ENCODE assay signal across 1 cellular context in the genomic region with DNA sequence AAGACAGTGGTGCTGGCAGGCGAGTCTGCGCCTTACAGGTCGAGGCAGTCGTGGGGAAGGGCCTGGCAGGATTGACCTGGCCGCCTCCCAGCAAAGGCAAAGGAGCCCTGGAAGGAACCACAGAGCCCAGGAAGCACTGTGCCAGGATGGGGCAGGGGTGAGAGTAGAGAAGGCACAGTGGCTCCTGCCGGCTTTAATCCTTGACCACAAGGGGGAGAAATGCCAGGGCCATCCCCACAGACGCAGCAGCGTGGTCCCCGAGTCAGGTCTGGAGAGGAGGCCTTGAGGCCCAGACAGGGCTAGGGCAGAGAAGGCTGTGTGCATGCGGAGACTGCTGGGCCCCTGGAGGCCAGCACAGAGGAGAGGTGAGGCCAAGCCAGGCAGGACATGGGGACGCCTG.
TF ChIP-seq lines count a peak whose summit lies in the region.

No MANE protein-coding gene starts in this region.

TF ChIP-seq in HepG2, 621 proteins besides CTCF, POLR2A, EP300 and RAD21 (continued from another document and continues in another):
- TF ChIP-seq, protein P1, sequence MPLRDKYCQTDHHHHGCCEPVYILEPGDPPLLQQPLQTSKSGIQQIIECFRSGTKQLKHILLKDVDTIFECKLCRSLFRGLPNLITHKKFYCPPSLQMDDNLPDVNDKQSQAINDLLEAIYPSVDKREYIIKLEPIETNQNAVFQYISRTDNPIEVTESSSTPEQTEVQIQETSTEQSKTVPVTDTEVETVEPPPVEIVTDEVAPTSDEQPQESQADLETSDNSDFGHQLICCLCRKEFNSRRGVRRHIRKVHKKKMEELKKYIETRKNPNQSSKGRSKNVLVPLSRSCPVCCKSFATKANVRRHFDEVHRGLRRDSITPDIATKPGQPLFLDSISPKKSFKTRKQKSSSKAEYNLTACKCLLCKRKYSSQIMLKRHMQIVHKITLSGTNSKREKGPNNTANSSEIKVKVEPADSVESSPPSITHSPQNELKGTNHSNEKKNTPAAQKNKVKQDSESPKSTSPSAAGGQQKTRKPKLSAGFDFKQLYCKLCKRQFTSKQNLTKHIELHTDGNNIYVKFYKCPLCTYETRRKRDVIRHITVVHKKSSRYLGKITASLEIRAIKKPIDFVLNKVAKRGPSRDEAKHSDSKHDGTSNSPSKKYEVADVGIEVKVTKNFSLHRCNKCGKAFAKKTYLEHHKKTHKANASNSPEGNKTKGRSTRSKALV (CRISPR knock-in tag; IDR thresholded peaks at IDR 0.05) = no peak
- TF ChIP-seq, protein P2, sequence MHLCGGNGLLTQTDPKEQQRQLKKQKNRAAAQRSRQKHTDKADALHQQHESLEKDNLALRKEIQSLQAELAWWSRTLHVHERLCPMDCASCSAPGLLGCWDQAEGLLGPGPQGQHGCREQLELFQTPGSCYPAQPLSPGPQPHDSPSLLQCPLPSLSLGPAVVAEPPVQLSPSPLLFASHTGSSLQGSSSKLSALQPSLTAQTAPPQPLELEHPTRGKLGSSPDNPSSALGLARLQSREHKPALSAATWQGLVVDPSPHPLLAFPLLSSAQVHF (CRISPR knock-in tag; IDR thresholded peaks at IDR 0.05) = no peak
- TF ChIP-seq, protein P3, sequence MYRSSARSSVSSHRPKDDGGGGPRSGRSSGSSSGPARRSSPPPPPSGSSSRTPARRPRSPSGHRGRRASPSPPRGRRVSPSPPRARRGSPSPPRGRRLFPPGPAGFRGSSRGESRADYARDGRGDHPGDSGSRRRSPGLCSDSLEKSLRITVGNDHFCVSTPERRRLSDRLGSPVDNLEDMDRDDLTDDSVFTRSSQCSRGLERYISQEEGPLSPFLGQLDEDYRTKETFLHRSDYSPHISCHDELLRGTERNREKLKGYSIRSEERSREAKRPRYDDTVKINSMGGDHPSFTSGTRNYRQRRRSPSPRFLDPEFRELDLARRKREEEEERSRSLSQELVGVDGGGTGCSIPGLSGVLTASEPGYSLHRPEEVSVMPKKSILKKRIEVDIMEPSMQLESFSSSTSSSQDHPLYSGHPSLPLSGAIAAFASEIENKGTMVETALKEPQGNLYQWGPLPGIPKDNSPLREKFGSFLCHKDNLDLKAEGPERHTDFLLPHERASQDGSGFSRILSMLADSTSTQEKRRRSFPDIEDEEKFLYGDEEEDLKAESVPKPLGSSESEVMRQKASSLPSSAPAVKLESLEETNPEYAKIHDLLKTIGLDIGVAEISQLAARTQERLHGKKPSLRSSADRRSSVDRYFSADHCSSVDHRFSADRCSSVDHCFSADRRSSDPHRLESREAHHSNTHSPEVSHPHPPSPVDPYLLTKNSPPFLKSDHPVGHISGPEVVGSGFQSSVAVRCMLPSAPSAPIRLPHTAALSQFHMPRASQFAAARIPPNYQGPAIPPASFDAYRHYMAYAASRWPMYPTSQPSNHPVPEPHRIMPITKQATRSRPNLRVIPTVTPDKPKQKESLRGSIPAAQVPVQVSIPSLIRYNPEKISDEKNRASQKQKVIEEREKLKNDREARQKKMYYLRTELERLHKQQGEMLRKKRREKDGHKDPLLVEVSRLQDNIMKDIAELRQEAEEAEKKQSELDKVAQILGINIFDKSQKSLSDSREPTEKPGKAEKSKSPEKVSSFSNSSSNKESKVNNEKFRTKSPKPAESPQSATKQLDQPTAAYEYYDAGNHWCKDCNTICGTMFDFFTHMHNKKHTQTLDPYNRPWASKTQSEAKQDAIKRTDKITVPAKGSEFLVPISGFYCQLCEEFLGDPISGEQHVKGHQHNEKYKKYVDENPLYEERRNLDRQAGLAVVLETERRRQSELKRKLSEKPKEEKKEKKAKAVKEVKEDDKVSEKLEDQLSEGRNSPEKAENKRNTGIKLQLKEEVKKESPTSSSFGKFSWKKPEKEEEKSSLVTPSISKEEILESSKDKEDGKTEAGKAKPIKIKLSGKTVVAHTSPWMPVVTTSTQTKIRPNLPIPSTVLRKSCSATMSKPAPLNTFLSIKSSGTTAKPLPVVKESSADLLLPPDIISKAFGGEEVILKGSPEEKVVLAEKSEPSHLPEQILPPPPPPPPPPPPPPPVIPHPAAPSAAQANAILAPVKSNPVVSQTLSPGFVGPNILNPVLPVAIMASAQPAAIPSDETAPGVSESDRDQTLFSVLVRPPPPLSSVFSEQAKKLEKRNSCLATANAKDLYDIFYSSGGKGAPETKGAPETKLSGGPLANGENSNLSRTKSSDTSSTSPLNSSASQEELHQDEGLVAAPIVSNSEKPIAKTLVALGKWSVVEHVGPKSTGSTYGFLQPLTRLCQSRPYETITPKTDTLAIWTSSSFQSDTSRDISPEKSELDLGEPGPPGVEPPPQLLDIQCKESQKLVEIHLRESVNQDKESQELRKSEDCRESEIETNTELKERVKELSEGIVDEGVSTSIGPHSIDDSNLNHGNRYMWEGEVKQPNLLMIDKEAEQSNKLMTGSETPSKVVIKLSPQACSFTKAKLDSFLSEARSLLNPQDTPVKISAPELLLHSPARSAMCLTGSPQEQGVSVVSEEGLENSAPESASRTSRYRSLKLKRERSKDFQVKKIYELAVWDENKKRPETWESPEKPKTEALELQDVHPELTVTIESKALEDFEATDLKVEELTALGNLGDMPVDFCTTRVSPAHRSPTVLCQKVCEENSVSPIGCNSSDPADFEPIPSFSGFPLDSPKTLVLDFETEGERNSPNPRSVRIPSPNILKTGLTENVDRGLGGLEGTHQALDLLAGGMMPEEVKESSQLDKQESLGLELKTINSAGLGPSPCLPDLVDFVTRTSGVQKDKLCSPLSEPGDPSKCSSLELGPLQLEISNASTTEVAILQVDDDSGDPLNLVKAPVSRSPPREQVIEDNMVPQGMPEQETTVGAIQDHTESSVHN (CRISPR knock-in tag; IDR thresholded peaks at IDR 0.05) = no peak
- TF ChIP-seq RAD51 (IDR thresholded peaks at IDR 0.05; ENCODE audit: borderline replicate concordance) = no peak
- TF ChIP-seq, protein P4, sequence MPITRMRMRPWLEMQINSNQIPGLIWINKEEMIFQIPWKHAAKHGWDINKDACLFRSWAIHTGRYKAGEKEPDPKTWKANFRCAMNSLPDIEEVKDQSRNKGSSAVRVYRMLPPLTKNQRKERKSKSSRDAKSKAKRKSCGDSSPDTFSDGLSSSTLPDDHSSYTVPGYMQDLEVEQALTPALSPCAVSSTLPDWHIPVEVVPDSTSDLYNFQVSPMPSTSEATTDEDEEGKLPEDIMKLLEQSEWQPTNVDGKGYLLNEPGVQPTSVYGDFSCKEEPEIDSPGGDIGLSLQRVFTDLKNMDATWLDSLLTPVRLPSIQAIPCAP (CRISPR knock-in tag; IDR thresholded peaks at IDR 0.05; ENCODE audit: low read depth) = no peak
- TF ChIP-seq, protein P5, sequence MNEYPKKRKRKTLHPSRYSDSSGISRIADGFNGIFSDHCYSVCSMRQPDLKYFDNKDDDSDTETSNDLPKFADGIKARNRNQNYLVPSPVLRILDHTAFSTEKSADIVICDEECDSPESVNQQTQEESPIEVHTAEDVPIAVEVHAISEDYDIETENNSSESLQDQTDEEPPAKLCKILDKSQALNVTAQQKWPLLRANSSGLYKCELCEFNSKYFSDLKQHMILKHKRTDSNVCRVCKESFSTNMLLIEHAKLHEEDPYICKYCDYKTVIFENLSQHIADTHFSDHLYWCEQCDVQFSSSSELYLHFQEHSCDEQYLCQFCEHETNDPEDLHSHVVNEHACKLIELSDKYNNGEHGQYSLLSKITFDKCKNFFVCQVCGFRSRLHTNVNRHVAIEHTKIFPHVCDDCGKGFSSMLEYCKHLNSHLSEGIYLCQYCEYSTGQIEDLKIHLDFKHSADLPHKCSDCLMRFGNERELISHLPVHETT (CRISPR knock-in tag; conservative IDR thresholded peaks at IDR 0.05) = no peak
- TF ChIP-seq ZNF75D (CRISPR knock-in tag; IDR thresholded peaks at IDR 0.05; ENCODE audit: borderline replicate concordance) = no peak
- TF ChIP-seq, protein P6, sequence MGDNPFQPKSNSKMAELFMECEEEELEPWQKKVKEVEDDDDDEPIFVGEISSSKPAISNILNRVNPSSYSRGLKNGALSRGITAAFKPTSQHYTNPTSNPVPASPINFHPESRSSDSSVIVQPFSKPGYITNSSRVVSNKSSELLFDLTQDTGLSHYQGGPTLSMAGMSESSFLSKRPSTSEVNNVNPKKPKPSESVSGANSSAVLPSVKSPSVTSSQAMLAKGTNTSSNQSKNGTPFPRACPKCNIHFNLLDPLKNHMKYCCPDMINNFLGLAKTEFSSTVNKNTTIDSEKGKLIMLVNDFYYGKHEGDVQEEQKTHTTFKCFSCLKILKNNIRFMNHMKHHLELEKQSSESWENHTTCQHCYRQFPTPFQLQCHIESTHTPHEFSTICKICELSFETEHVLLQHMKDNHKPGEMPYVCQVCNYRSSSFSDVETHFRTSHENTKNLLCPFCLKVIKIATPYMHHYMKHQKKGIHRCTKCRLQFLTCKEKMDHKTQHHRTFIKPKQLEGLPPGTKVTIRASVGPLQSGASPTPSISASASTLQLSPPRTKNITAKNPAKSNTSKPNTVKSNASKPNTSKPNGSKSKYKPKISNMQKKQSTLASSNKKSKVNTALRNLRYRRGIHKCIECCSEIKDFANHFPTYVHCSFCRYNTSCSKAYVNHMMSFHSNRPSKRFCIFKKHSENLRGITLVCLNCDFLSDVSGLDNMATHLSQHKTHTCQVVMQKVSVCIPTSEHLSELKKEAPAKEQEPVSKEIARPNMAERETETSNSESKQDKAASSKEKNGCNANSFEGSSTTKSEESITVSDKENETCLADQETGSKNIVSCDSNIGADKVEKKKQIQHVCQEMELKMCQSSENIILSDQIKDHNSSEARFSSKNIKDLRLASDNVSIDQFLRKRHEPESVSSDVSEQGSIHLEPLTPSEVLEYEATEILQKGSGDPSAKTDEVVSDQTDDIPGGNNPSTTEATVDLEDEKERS (CRISPR knock-in tag; IDR thresholded peaks at IDR 0.05) = no peak
- TF ChIP-seq, protein P7, sequence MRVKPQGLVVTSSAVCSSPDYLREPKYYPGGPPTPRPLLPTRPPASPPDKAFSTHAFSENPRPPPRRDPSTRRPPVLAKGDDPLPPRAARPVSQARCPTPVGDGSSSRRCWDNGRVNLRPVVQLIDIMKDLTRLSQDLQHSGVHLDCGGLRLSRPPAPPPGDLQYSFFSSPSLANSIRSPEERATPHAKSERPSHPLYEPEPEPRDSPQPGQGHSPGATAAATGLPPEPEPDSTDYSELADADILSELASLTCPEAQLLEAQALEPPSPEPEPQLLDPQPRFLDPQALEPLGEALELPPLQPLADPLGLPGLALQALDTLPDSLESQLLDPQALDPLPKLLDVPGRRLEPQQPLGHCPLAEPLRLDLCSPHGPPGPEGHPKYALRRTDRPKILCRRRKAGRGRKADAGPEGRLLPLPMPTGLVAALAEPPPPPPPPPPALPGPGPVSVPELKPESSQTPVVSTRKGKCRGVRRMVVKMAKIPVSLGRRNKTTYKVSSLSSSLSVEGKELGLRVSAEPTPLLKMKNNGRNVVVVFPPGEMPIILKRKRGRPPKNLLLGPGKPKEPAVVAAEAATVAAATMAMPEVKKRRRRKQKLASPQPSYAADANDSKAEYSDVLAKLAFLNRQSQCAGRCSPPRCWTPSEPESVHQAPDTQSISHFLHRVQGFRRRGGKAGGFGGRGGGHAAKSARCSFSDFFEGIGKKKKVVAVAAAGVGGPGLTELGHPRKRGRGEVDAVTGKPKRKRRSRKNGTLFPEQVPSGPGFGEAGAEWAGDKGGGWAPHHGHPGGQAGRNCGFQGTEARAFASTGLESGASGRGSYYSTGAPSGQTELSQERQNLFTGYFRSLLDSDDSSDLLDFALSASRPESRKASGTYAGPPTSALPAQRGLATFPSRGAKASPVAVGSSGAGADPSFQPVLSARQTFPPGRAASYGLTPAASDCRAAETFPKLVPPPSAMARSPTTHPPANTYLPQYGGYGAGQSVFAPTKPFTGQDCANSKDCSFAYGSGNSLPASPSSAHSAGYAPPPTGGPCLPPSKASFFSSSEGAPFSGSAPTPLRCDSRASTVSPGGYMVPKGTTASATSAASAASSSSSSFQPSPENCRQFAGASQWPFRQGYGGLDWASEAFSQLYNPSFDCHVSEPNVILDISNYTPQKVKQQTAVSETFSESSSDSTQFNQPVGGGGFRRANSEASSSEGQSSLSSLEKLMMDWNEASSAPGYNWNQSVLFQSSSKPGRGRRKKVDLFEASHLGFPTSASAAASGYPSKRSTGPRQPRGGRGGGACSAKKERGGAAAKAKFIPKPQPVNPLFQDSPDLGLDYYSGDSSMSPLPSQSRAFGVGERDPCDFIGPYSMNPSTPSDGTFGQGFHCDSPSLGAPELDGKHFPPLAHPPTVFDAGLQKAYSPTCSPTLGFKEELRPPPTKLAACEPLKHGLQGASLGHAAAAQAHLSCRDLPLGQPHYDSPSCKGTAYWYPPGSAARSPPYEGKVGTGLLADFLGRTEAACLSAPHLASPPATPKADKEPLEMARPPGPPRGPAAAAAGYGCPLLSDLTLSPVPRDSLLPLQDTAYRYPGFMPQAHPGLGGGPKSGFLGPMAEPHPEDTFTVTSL (CRISPR knock-in tag; IDR thresholded peaks at IDR 0.05; ENCODE audit: borderline replicate concordance) = no peak
- TF ChIP-seq, protein P8, sequence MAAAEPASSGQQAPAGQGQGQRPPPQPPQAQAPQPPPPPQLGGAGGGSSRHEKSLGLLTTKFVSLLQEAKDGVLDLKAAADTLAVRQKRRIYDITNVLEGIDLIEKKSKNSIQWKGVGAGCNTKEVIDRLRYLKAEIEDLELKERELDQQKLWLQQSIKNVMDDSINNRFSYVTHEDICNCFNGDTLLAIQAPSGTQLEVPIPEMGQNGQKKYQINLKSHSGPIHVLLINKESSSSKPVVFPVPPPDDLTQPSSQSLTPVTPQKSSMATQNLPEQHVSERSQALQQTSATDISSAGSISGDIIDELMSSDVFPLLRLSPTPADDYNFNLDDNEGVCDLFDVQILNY (CRISPR knock-in tag; conservative IDR thresholded peaks at IDR 0.05) = no peak
- TF ChIP-seq, protein P9, sequence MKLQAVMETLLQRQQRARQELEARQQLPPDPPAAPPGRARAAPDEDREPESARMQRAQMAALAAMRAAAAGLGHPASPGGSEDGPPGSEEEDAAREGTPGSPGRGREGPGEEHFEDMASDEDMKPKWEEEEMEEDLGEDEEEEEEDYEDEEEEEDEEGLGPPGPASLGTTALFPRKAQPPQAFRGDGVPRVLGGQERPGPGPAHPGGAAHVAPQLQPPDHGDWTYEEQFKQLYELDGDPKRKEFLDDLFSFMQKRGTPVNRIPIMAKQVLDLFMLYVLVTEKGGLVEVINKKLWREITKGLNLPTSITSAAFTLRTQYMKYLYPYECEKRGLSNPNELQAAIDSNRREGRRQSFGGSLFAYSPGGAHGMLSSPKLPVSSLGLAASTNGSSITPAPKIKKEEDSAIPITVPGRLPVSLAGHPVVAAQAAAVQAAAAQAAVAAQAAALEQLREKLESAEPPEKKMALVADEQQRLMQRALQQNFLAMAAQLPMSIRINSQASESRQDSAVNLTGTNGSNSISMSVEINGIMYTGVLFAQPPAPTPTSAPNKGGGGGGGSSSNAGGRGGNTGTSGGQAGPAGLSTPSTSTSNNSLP (IDR thresholded peaks at IDR 0.05; ENCODE audit: low read depth, low read length) = no peak
- TF ChIP-seq, protein P10, sequence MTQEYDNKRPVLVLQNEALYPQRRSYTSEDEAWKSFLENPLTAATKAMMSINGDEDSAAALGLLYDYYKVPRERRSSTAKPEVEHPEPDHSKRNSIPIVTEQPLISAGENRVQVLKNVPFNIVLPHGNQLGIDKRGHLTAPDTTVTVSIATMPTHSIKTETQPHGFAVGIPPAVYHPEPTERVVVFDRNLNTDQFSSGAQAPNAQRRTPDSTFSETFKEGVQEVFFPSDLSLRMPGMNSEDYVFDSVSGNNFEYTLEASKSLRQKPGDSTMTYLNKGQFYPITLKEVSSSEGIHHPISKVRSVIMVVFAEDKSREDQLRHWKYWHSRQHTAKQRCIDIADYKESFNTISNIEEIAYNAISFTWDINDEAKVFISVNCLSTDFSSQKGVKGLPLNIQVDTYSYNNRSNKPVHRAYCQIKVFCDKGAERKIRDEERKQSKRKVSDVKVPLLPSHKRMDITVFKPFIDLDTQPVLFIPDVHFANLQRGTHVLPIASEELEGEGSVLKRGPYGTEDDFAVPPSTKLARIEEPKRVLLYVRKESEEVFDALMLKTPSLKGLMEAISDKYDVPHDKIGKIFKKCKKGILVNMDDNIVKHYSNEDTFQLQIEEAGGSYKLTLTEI (CRISPR knock-in tag; conservative IDR thresholded peaks at IDR 0.05) = no peak
- peak; percentile 39 for TF ChIP-seq SMC3 (IDR thresholded peaks at IDR 0.05; ENCODE audit: low read length)
- TF ChIP-seq AKAP8 (CRISPR knock-in tag; IDR thresholded peaks at IDR 0.05) = no peak
- TF ChIP-seq ZNF552 (CRISPR knock-in tag; IDR thresholded peaks at IDR 0.05; ENCODE audit: borderline replicate concordance) = no peak
- no peak for TF ChIP-seq NFATC3 (CRISPR knock-in tag; IDR thresholded peaks at IDR 0.05)
- TF ChIP-seq ZNF776 (CRISPR knock-in tag; IDR thresholded peaks at IDR 0.05) = no peak
- TF ChIP-seq KDM2A (CRISPR knock-in tag; IDR thresholded peaks at IDR 0.05; ENCODE audit: borderline replicate concordance, low read depth) = peak; percentile 59
- TF ChIP-seq ARID2 (CRISPR knock-in tag; IDR thresholded peaks at IDR 0.05; ENCODE audit: borderline replicate concordance) = no peak
